33 cellular contexts compared by ENCODE assay signal in genomic region chr12:22124987-22125386, GRCh38.
"Had no signal": no experiment of that assay in that cellular context is flagged by ENCODE, and none has a peak within 500 bp of the region (broad histone marks: within the 10 kb centered on the region; RNA-seq: fewer than 3 reads in every experiment).

No MANE protein-coding gene starts in this region.

- H3K4me1 ChIP-seq: ascending aorta, body of pancreas, breast epithelium had no signal

- H3K4me3 ChIP-seq: ascending aorta, body of pancreas, breast epithelium, cardiac muscle cell had no signal

- FAIRE-seq: astrocyte, bronchial epithelial cell had no signal

- DNase-seq: activated effector memory CD4-positive, alpha-beta T cell treated with anti-CD3 and anti-CD28 coated beads, Interleukin-2, amount 50 U/mL, for 16 hours; activated effector memory CD4-positive, alpha-beta T cell treated with Interleukin-2 at 50 U/mL for 16 hours; activated gamma-delta T cell; activated gamma-delta T cell treated with Interleukin-2 at 50 U/mL for 16 hours; activated naive CD4-positive, alpha-beta T cell; activated naive CD4-positive, alpha-beta T cell treated with anti-CD3 and anti-CD28 coated beads for 36 hours; activated naive CD4-positive, alpha-beta T cell treated with anti-CD3 and anti-CD28 coated beads, Interleukin-2, amount 10 ng/mL, durations not matched to agents 7 days and 5 days; activated naive CD4-positive, alpha-beta T cell treated with anti-CD3 and anti-CD28 coated beads, Interleukin-2, amount 50 U/mL, for 16 hours; activated naive CD4-positive, alpha-beta T cell treated with Interleukin-2 at 50 U/mL for 16 hours; activated naive CD8-positive, alpha-beta T cell treated with anti-CD3 and anti-CD28 coated beads for 36 hours; activated naive CD8-positive, alpha-beta T cell treated with anti-CD3 and anti-CD28 coated beads, Interleukin-2, amount 10 ng/mL, durations not matched to agents 7 days and 5 days; activated naive CD8-positive, alpha-beta T cell treated with anti-CD3 and anti-CD28 coated beads, Interleukin-2, amount 50 U/mL, for 24 hours; activated T-cell treated with anti-CD3 and anti-CD28 coated beads, Interleukin-2, amount 50 U/mL, for 1 hour; activated T-cell treated with anti-CD3 and anti-CD28 coated beads, Interleukin-2, amount 50 U/mL, for 24 hours; activated T-cell treated with anti-CD3 and anti-CD28 coated beads, Interleukin-2, amount 50 U/mL, for 4 hours; activated T-cell treated with anti-CD3 and anti-CD28 coated beads, Interleukin-2, amount 50 U/mL, for 48 hours; activated T-cell treated with anti-CD3 and anti-CD28 coated beads, Interleukin-2, amount 50 U/mL, for 72 hours; amniotic stem cell; amygdala; anterior cingulate cortex; aorta; body of pancreas; brain microvascular endothelial cell; caudate nucleus; central memory CD4-positive, alpha-beta T cell; cerebellar nuclear complex had no signal

- H3K36me3 ChIP-seq: ascending aorta, brain microvascular endothelial cell, breast epithelium, cardiac muscle cell had no signal

- H3K9me3 ChIP-seq: ascending aorta, body of pancreas, breast epithelium had no signal

- H3K27me3 ChIP-seq: ascending aorta, body of pancreas, brain microvascular endothelial cell, breast epithelium, cardiac muscle cell had no signal

- ATAC-seq: activated naive CD4-positive, alpha-beta T cell treated with anti-CD3 and anti-CD28 coated beads, Interleukin-2, amount 50 U/mL, for 72 hours; activated naive CD8-positive, alpha-beta T cell treated with anti-CD3 and anti-CD28 coated beads, Interleukin-2, amount 50 U/mL, for 24 hours; activated T-cell treated with anti-CD3 and anti-CD28 coated beads, Interleukin-2, amount 50 U/mL, for 4 hours; activated T-cell treated with anti-CD3 and anti-CD28 coated beads, Interleukin-2, amount 50 U/mL, for 72 hours; activated T-helper 17 cell treated with anti-CD3 and anti-CD28 coated beads, Interleukin-2, amount 50 U/mL, for 72 hours; body of pancreas had no signal

- H3K27ac ChIP-seq: ascending aorta, body of pancreas, brain microvascular endothelial cell, breast epithelium, cardiac muscle cell had no signal
